Comparison of ENCODE assay signal across 8 cellular contexts in the genomic region with DNA sequence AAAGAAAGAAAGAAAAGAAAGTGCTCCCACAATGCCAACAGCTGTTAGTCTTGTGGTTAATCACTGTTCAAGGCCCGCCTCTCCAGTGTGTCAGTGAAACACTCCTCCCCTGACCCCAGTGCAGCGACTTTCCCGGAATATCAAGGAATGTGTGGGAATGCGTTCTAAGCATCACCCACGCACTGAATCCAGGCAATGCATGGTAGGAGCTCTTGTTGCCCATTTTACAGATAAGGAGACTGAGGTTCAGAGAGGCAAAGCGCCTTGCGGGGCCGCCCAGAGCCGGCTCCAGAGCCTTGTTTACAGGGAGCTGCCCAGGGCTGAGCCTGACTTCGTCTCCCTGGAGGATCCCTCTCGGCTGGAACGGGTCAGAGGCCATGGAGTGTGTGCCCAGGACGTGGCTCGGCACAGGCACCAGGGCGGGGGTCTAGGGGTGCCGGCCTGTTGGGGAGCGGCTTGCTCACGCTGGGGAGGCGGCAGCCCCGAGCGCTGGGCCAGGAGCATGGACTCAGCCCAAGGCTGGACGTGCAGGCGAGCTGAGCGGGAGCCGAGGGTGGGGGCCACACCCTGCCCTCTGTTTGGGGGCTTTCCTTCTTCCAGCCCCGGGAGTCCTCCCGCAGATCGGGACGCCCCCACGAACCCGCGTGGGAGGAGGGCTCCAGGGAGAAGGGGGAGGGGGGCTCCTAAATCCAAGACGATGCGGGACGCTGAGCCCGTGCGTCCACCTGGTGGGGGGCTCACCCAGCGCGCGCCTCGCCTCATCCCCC. TPM values are rescaled to one million over a fixed set of nuclear protein-coding genes. Genes with fewer than 3 reads are reported as not detected.
DNase-seq lines count a peak whose midpoint lies in the region; ATAC-seq and TF ChIP-seq lines count a peak whose summit lies in the region.

No MANE protein-coding gene starts in this region.

- ATAC-seq in psoas muscle (peak; percentile 22 to 46 (median 36)), HG03432 (IDR thresholded peaks at IDR 0.05; ENCODE audit: unreplicated experiment) (no peak)

- H3K27me3 Mint-ChIP-seq in activated naive CD8-positive, alpha-beta T cell treated with anti-CD3 and anti-CD28 coated beads for 36 hours, result no peaks in the 10 kb centered on the region

- H3K4me3 ChIP-seq in GM12864 (ENCODE audit: low read depth, low read length) (peak overlapping the region; percentile 88), HUES64 (ENCODE audit: low read length) (peak overlapping the region; percentile 85), cardiac muscle cell (peak overlapping the region; percentile 80), psoas muscle (peak overlapping the region; percentile 97)

- H3K27me3 ChIP-seq in HUES64 (ENCODE audit: insufficient read depth, low read length) (peaks cover 4% of the 10 kb centered on the region), cardiac muscle cell (no peaks in the 10 kb centered on the region), psoas muscle (ENCODE audit: insufficient read depth in 3 of 3, low read length in 2 of 3) (no peaks in the 10 kb centered on the region)

- H3K27ac ChIP-seq in HUES64 (ENCODE audit: low read depth, low read length) (no peak overlapping the region; the same call in 1 of the 2 replicates), cardiac muscle cell (peak overlapping the region; percentile 97), psoas muscle (peak overlapping the region; percentile 90)

- peaks cover 26% of the 10 kb centered on the region for H3K36me3 ChIP-seq in HUES64 (ENCODE audit: insufficient read depth, low read length)
- peaks cover 17% of the 10 kb centered on the region for H3K36me3 ChIP-seq in cardiac muscle cell
- peaks cover 6 to 28% of the 10 kb centered on the region in 2 donors for H3K36me3 ChIP-seq in psoas muscle (ENCODE audit: insufficient read depth in 1 of 2, low read depth in 1 of 2)

- H3K4me3 Mint-ChIP-seq in activated naive CD8-positive, alpha-beta T cell treated with anti-CD3 and anti-CD28 coated beads for 36 hours, result peak overlapping the region; percentile 88

- H3K27ac Mint-ChIP-seq in activated naive CD8-positive, alpha-beta T cell treated with anti-CD3 and anti-CD28 coated beads for 36 hours, result peak overlapping the region; percentile 83

- peak overlapping the region; percentile 75 for H3K9ac ChIP-seq in HUES64 (ENCODE audit: low read depth, low read length)

- intact Hi-C loops in psoas muscle (cut with DNase I), result no loop called here
- intact Hi-C loops in posterior vena cava (cut with DNase I), result no loop called here

- DNase-seq in GM12864 (ENCODE audit: low read depth) (no peak), cardiac muscle cell (ENCODE audit: low read depth in 1 of 2, low spot score in 1 of 2) (peak; percentile 45 to 96), psoas muscle (peak; percentile 65 to 77), posterior vena cava (ENCODE audit: low spot score) (no peak), NCI-H524 treated with DMSO at 0.1 percent for 48 hours (lab: John Stamatoyannopoulos, UW) (no peak)
- peak; percentile 41 for DNase-seq in activated naive CD8-positive, alpha-beta T cell treated with anti-CD3 and anti-CD28 coated beads for 36 hours

- H3K4me1 Mint-ChIP-seq in activated naive CD8-positive, alpha-beta T cell treated with anti-CD3 and anti-CD28 coated beads for 36 hours, result peaks cover 30% of the 10 kb centered on the region

- peaks cover 46% of the 10 kb centered on the region for H3K36me3 Mint-ChIP-seq in activated naive CD8-positive, alpha-beta T cell treated with anti-CD3 and anti-CD28 coated beads for 36 hours

- H3K4me1 ChIP-seq in HUES64 (ENCODE audit: insufficient read depth, low read length) (peaks cover 16% of the 10 kb centered on the region), cardiac muscle cell (ENCODE audit: low read depth) (peaks cover 19% of the 10 kb centered on the region), psoas muscle (peaks cover 33% of the 10 kb centered on the region)

- H3K9me3 Mint-ChIP-seq in activated naive CD8-positive, alpha-beta T cell treated with anti-CD3 and anti-CD28 coated beads for 36 hours, result peaks cover 1% of the 10 kb centered on the region

- 16% methylated on average over 39 of the region's 41 CpGs for WGBS in HUES64
- 9 to 26% (median 10%) methylated on average over 25 to 41 of the region's 41 CpGs for WGBS in psoas muscle, 3 donors

- no peak for TF ChIP-seq CTCF in GM12864 (IDR thresholded peaks at IDR 0.05; ENCODE audit: low read depth, low read length, missing control alignments)
- no peak for TF ChIP-seq CTCF in cardiac muscle cell (IDR thresholded peaks at IDR 0.05; ENCODE audit: low read depth, low read length)
- no peak for TF ChIP-seq CTCF in psoas muscle (IDR thresholded peaks at IDR 0.05)

- H3K9me3 ChIP-seq in HUES64 (ENCODE audit: insufficient read depth, low read depth, low read length), result no peaks in the 10 kb centered on the region
- no peaks in the 10 kb centered on the region for H3K9me3 ChIP-seq in cardiac muscle cell (ENCODE audit: low read depth)
- H3K9me3 ChIP-seq in psoas muscle, result no peaks in the 10 kb centered on the region

RNA-seq across cellular contexts. Expression of a gene that starts 0.8 kb away (rescaled TPM):
- 15.9 TPM for polyA plus RNA-seq in HUES64 (2013, experiment 1 of 2)
- 20.9 TPM for polyA plus RNA-seq in HUES64 (2013, experiment 2 of 2)
- 10 to 100 TPM; 44.5 to 45.1 TPM for total RNA-seq in activated naive CD8-positive, alpha-beta T cell treated with anti-CD3 and anti-CD28 coated beads for 36 hours
- total RNA-seq in cardiac muscle cell (49.4 and 73.4 TPM in 2 replicates), psoas muscle (10 to 100 TPM; 20.3 to 26.1 (median 24.4) TPM), posterior vena cava (100 to 1,000 TPM in 1 of 2 donors, 10 to 100 TPM in 1; 74.8 to 102 TPM)
- polyA plus RNA-seq in cardiac muscle cell (53.0 and 85.2 TPM in 2 replicates), psoas muscle (10 to 100 TPM; 18.5 to 35.5 (median 31.0) TPM)

RNA-seq across cellular contexts. Expression of a gene that starts 18.2 kb away (rescaled TPM):
- polyA plus RNA-seq in HUES64 (2013, experiment 1 of 2), result 12.8 TPM
- polyA plus RNA-seq in HUES64 (2013, experiment 2 of 2), result 15.3 TPM
- 10 to 100 TPM; 45.3 to 51.2 TPM for total RNA-seq in activated naive CD8-positive, alpha-beta T cell treated with anti-CD3 and anti-CD28 coated beads for 36 hours
- total RNA-seq in cardiac muscle cell (66.2 and 119 TPM in 2 replicates), psoas muscle (10 to 100 TPM in 3 of 4 donors, 1 to 10 TPM in 1; 8.9 to 52.6 (median 27.3) TPM), posterior vena cava (10 to 100 TPM; 27.7 to 32.7 TPM)
- polyA plus RNA-seq in cardiac muscle cell (48.8 and 71.4 TPM in 2 replicates), psoas muscle (10 to 100 TPM; 14.0 to 31.4 (median 14.8) TPM)

RNA-seq across cellular contexts. Expression of a gene that starts 21.1 kb away (rescaled TPM):
- 25.3 TPM for polyA plus RNA-seq in HUES64 (2013, experiment 1 of 2)
- polyA plus RNA-seq in HUES64 (2013, experiment 2 of 2), result 22.1 TPM
- total RNA-seq in activated naive CD8-positive, alpha-beta T cell treated with anti-CD3 and anti-CD28 coated beads for 36 hours, result 10 to 100 TPM in 1 of 2 experiments, 1 to 10 TPM in 1; 9.9 to 11.7 TPM
- total RNA-seq in cardiac muscle cell (174 and 175 TPM in 2 replicates), psoas muscle (100 to 1,000 TPM; 369 to 854 (median 688) TPM), posterior vena cava (10 to 100 TPM; 65.7 to 67.0 TPM)
- polyA plus RNA-seq in cardiac muscle cell (346 and 413 TPM in 2 replicates), psoas muscle (100 to 1,000 TPM; 310 to 845 (median 778) TPM)

RNA-seq across cellular contexts. Expression of a gene that starts 32.0 kb away (rescaled TPM):
- polyA plus RNA-seq in HUES64 (2013, experiment 1 of 2), result 4.1 TPM
- 3.7 TPM for polyA plus RNA-seq in HUES64 (2013, experiment 2 of 2)
- total RNA-seq in activated naive CD8-positive, alpha-beta T cell treated with anti-CD3 and anti-CD28 coated beads for 36 hours, result 1 to 10 TPM; 2.3 to 3.2 TPM
- total RNA-seq in cardiac muscle cell (0.89 and 1.7 TPM in 2 replicates), psoas muscle (under 1 TPM in 2 of 4 donors, not detected in 2; 0.40 to 0.44 TPM), posterior vena cava (1 to 10 TPM; 1.2 to 1.3 TPM)
- polyA plus RNA-seq in cardiac muscle cell (3.4 and 3.5 TPM in 2 replicates), psoas muscle (under 1 TPM in 2 of 3 donors, not detected in 1; 0.05 to 0.12 TPM)

RNA-seq across cellular contexts. Expression of a gene that starts 39.0 kb away (rescaled TPM):
- 33.5 TPM for polyA plus RNA-seq in HUES64 (2013, experiment 1 of 2)
- polyA plus RNA-seq in HUES64 (2013, experiment 2 of 2), result 37.0 TPM
- total RNA-seq in activated naive CD8-positive, alpha-beta T cell treated with anti-CD3 and anti-CD28 coated beads for 36 hours, result 10 to 100 TPM; 55.4 to 57.6 TPM
- 26.1 and 35.6 TPM in 2 replicates for total RNA-seq in cardiac muscle cell
- 54.2 and 70.7 TPM in 2 replicates for polyA plus RNA-seq in cardiac muscle cell
- total RNA-seq in psoas muscle, result 10 to 100 TPM in 3 of 4 donors, 1 to 10 TPM in 1; 9.7 to 17.4 (median 12.2) TPM
- 10 to 100 TPM; 16.6 to 39.6 (median 37.1) TPM for polyA plus RNA-seq in psoas muscle
- total RNA-seq in posterior vena cava, result 10 to 100 TPM; 22.8 to 23.6 TPM

Comparison
In these comparisons a context has a peak if more than half of its experiments do, and no peak if none do; other contexts are left out.
1. DNase-seq: peak in activated naive CD8-positive, alpha-beta T cell treated with anti-CD3 and anti-CD28 coated beads for 36 hours (single experiment), cardiac muscle cell (2 of 2) and psoas muscle (2 of 2); none in GM12864 (single experiment), posterior vena cava (single experiment) and NCI-H524 treated with DMSO at 0.1 percent for 48 hours (single experiment).
2. RNA of a gene that starts 21.1 kb away (total RNA-seq): 369 to 854 TPM in psoas muscle, 174 to 175 TPM in cardiac muscle cell and 65.7 to 67.0 TPM in posterior vena cava; 9.9 to 11.7 TPM in activated naive CD8-positive, alpha-beta T cell treated with anti-CD3 and anti-CD28 coated beads for 36 hours; every median in the first group is over 4 times any median in the second.
3. Peak in every context shown above with its lines, with median percentiles within 50 percentile points of each other: H3K4me3 ChIP-seq.